Comparison of ENCODE assay signal across 8 cellular contexts in the genomic region with DNA sequence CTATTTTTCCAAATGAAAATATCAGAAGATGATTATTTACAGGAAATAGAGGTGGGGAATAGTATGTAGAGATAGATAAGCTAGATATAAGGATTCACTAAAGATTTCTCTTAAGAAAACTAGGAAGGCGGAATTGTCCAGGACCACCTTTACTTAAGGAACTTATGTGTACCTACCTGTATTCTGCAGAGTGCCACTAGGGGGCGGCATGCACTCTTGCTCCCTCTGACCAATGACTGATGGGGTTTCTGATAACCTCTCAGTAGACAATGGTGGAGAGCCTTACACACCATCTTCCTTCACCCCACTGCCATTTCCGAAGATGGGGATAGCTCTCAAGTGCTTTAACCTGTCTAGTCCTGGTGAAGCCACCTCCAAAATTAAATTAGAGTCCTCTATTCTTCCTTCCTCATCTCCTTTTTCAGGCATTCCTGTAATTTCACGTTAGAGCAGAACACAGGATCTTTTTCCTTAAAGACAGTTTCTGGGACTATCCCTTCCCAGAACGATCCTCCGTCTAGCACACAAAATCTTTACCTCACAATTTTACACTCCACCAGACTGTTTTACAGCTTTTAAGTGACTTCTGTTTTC.
DNase-seq lines count a peak whose midpoint lies in the region; ATAC-seq, FAIRE-seq and TF ChIP-seq lines count a peak whose summit lies in the region.

No MANE protein-coding gene starts in this region.

- no peaks in the 10 kb centered on the region for H3K9me3 Mint-ChIP-seq in activated naive CD4-positive, alpha-beta T cell treated with anti-CD3 and anti-CD28 coated beads, Interleukin-2, amount 10 ng/mL, durations not matched to agents 7 days and 5 days
- H3K9me3 Mint-ChIP-seq in stimulated activated naive B cell treated with anti-CD40 and anti-IgM and Interleukin-4, amounts not matched to agents 10 μg/mL and 1 μg/mL and 100 μg/mL, for 72 hours: no peaks in the 10 kb centered on the region

- H3K36me3 Mint-ChIP-seq in activated naive CD4-positive, alpha-beta T cell treated with anti-CD3 and anti-CD28 coated beads, Interleukin-2, amount 10 ng/mL, durations not matched to agents 7 days and 5 days: no peaks in the 10 kb centered on the region
- H3K36me3 Mint-ChIP-seq in stimulated activated naive B cell treated with anti-CD40 and anti-IgM and Interleukin-4, amounts not matched to agents 10 μg/mL and 1 μg/mL and 100 μg/mL, for 72 hours: no peaks in the 10 kb centered on the region

- no peak for TF ChIP-seq POLR2A in GM12892 (IDR thresholded peaks at IDR 0.05; ENCODE audit: low read depth, low read length)

- TF ChIP-seq CTCF in AG04450 (IDR thresholded peaks at IDR 0.05; ENCODE audit: low read depth, low read length): peak; percentile 48

- H3K27me3 ChIP-seq in AG04450 (ENCODE audit: control insufficient read depth, insufficient read depth, low read length): no peaks in the 10 kb centered on the region

- H3K4me1 Mint-ChIP-seq in activated naive CD4-positive, alpha-beta T cell treated with anti-CD3 and anti-CD28 coated beads, Interleukin-2, amount 10 ng/mL, durations not matched to agents 7 days and 5 days: no peaks in the 10 kb centered on the region
- H3K4me1 Mint-ChIP-seq in stimulated activated naive B cell treated with anti-CD40 and anti-IgM and Interleukin-4, amounts not matched to agents 10 μg/mL and 1 μg/mL and 100 μg/mL, for 72 hours: no peaks in the 10 kb centered on the region

- POLR2A ChIA-PET in AG04450 (lab: Yijun Ruan, JAX): no interaction called here

- no peaks in the 10 kb centered on the region for H3K27me3 Mint-ChIP-seq in activated naive CD4-positive, alpha-beta T cell treated with anti-CD3 and anti-CD28 coated beads, Interleukin-2, amount 10 ng/mL, durations not matched to agents 7 days and 5 days
- peaks cover 0 to 5% of the 10 kb centered on the region in 2 donors for H3K27me3 Mint-ChIP-seq in stimulated activated naive B cell treated with anti-CD40 and anti-IgM and Interleukin-4, amounts not matched to agents 10 μg/mL and 1 μg/mL and 100 μg/mL, for 72 hours

- no peak overlapping the region for H3K27ac Mint-ChIP-seq in activated naive CD4-positive, alpha-beta T cell treated with anti-CD3 and anti-CD28 coated beads, Interleukin-2, amount 10 ng/mL, durations not matched to agents 7 days and 5 days
- no peak overlapping the region for H3K27ac Mint-ChIP-seq in stimulated activated naive B cell treated with anti-CD40 and anti-IgM and Interleukin-4, amounts not matched to agents 10 μg/mL and 1 μg/mL and 100 μg/mL, for 72 hours

- no peak overlapping the region for H3K27ac ChIP-seq in AG04450 (ENCODE audit: low read depth, low read length)

- DNase-seq in AG04450 (ENCODE audit: low read depth, low spot score) (no peak), GM12892 (ENCODE audit: insufficient read length) (peak; percentile 41), NCI-H1048 (lab: John Stamatoyannopoulos, UW) (peak; percentile 1), islet precursor cell (peak; percentile 74)
- DNase-seq in activated naive CD4-positive, alpha-beta T cell treated with anti-CD3 and anti-CD28 coated beads, Interleukin-2, amount 10 ng/mL, durations not matched to agents 7 days and 5 days: peak; percentile 53
- peak; percentile 20 for DNase-seq in stimulated activated naive B cell treated with anti-CD40 and anti-IgM and Interleukin-4, amounts not matched to agents 10 μg/mL and 1 μg/mL and 100 μg/mL, for 72 hours

- CTCF ChIA-PET in AG04450 (lab: Charles Lee): interaction anchor here (0.6 to 2.2 kb wide), 2 partner anchors 9 to 22 kb away, joined by 3 to 4 read pairs; no protein-coding TSS in a partner anchor
- CTCF ChIA-PET in activated naive CD4-positive, alpha-beta T cell treated with anti-CD3 and anti-CD28 coated beads, Interleukin-2, amount 10 ng/mL, durations not matched to agents 7 days and 5 days (lab: Charles Lee): interaction anchor here (0.7 to 1.2 kb wide), 4 partner anchors 8 to 1649 kb away, joined by 3 to 4 read pairs (median 3); no protein-coding TSS in a partner anchor

- H3K9me3 ChIP-seq in AG04450 (ENCODE audit: control insufficient read depth, insufficient read depth, low read length): no peaks in the 10 kb centered on the region; the same call in 1 of the 2 replicates

- no peak overlapping the region for H3K4me3 ChIP-seq in AG04450 (ENCODE audit: low read depth, low read length)

- ATAC-seq in HG02610 (IDR thresholded peaks at IDR 0.05; ENCODE audit: unreplicated experiment) (peak; percentile 62), GM18520 (IDR thresholded peaks at IDR 0.05; ENCODE audit: unreplicated experiment) (no peak)
- peak; percentile 68 to 71 for ATAC-seq in stimulated activated naive B cell treated with anti-CD40 and anti-IgM and Interleukin-4, amounts not matched to agents 10 μg/mL and 1 μg/mL and 100 μg/mL, for 72 hours (replicated peaks)

- H3K4me3 Mint-ChIP-seq in activated naive CD4-positive, alpha-beta T cell treated with anti-CD3 and anti-CD28 coated beads, Interleukin-2, amount 10 ng/mL, durations not matched to agents 7 days and 5 days: no peak overlapping the region
- H3K4me3 Mint-ChIP-seq in stimulated activated naive B cell treated with anti-CD40 and anti-IgM and Interleukin-4, amounts not matched to agents 10 μg/mL and 1 μg/mL and 100 μg/mL, for 72 hours: no peak overlapping the region

- peak; percentile 14 for FAIRE-seq in GM12892 (lab: Jason Lieb, UNC)
